In genomic region chr12:10331642-10332239, GRCh38 we compare ENCODE assay signal across 8 cellular contexts. TPM values are rescaled to one million over a fixed set of nuclear protein-coding genes. Genes with fewer than 3 reads are reported as not detected.
A peak's percentile ranks its signal among the peaks of the same experiment; 100 is the strongest.
DNase-seq lines count a peak whose midpoint lies in the region; ATAC-seq and TF ChIP-seq lines count a peak whose summit lies in the region.

No MANE protein-coding gene starts in this region.

- DNase-seq in COLO829 (ENCODE audit: low spot score) (peak; percentile 70), HT-29 (ENCODE audit: low spot score) (peak; percentile 74), OCI-M1 (lab: John Stamatoyannopoulos, UW) (peak; percentile 82), dorsolateral prefrontal cortex (no peak), memory B cell (ENCODE audit: low spot score in 2 of 2) (peak in 1 of 2 donors; percentile 12)

- TF ChIP-seq CTCF in dorsolateral prefrontal cortex (IDR thresholded peaks at IDR 0.05 in 54 of 56, conservative IDR thresholded peaks at IDR 0.05 in 2 of 56; ENCODE audit: low read depth in 1 of 56, partially characterized antibody in 56 of 56), result peak in 55 of 56 donors; percentile 24 to 93 (median 78)

- no peak overlapping the region for H3K4me3 ChIP-seq in dorsolateral prefrontal cortex

- no peaks in the 10 kb centered on the region for H3K27me3 ChIP-seq in dorsolateral prefrontal cortex

- H3K27me3 Mint-ChIP-seq in memory B cell, result no peaks in the 10 kb centered on the region

- peak; percentile 62 for ATAC-seq in memory B cell (ENCODE audit: low read depth)
- no peak for ATAC-seq in GM21723 (IDR thresholded peaks at IDR 0.05; ENCODE audit: unreplicated experiment)
- no peak for ATAC-seq in HG02885 (IDR thresholded peaks at IDR 0.05; ENCODE audit: poor library complexity, unreplicated experiment)
- ATAC-seq in HG02759 (IDR thresholded peaks at IDR 0.05; ENCODE audit: unreplicated experiment), result no peak

- intact Hi-C loops in dorsolateral prefrontal cortex (cut with DNase I), result loop anchor here (2.0 to 5.0 kb wide), 4 partner anchors 94 to 231 kb away; no protein-coding TSS in a partner anchor

- no peak overlapping the region for H3K27ac Mint-ChIP-seq in memory B cell

- H3K9me3 Mint-ChIP-seq in memory B cell, result peaks cover 2% of the 10 kb centered on the region

- no peak overlapping the region for H3K27ac ChIP-seq in dorsolateral prefrontal cortex

- H3K4me1 Mint-ChIP-seq in memory B cell, result no peaks in the 10 kb centered on the region

- no peaks in the 10 kb centered on the region for H3K36me3 Mint-ChIP-seq in memory B cell

- H3K4me3 Mint-ChIP-seq in memory B cell, result no peak overlapping the region

RNA-seq across cellular contexts. Expression of gene KLRD1, which starts 24.1 kb away (rescaled TPM):
- total RNA-seq in HT-29 (2014; rRNA removed; shearing (Covaris generic)), result not detected in 2 replicates
- total RNA-seq in dorsolateral prefrontal cortex, result 1 to 10 TPM in 106 of 120 experiments, under 1 TPM in 14; 0.42 to 8.8 (median 1.9) TPM

RNA-seq across cellular contexts. Expression of gene KLRK1, which starts 58.1 kb away (rescaled TPM):
- total RNA-seq in HT-29 (2014; rRNA removed; shearing (Covaris generic)), result 0.05 TPM in 1 of 2 replicates, not detected in the other
- total RNA-seq in dorsolateral prefrontal cortex, result 1 to 10 TPM in 41 of 120 experiments, under 1 TPM in 61, not detected in 18; 0.26 to 2.9 (median 0.90) TPM

Comparison
In these comparisons a context has a peak if more than half of its experiments do, and no peak if none do; other contexts are left out.
1. DNase-seq: peak in COLO829 (single experiment), HT-29 (single experiment) and OCI-M1 (single experiment); none in dorsolateral prefrontal cortex (0 of 10).